ENCODE assay signal across 14 cellular contexts in the genomic region with DNA sequence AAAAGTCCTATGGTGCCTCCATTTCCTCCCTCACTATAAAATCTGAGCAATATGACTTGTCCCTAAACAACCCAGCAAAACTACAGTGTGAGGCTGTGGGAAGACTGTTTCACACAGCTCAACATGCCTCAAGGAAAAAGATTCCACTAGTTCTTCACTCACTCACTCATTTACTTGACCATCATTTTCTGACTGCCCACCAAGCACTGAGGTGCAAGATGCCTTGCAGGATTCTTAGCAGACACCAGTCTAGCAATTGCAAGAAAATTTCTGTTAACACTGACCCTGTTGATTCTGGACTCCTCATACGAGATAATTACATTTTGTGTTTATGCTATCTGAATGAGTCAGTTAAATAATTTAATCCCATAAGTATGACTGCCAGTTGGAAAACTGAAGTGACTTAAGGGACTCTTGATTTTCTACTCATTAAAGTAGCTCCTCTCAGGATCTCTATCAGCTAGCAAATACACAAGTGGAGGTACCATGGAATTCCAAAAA. TPM values are rescaled to one million over a fixed set of nuclear protein-coding genes. Genes with fewer than 3 reads are reported as not detected.
DNase-seq lines count a peak whose midpoint lies in the region; ATAC-seq and TF ChIP-seq lines count a peak whose summit lies in the region.
"Had no signal": no experiment of that assay in that cellular context is flagged by ENCODE, and none has a peak within 500 bp of the region (broad histone marks: within the 10 kb centered on the region; RNA-seq: fewer than 3 reads in every experiment).

No MANE protein-coding gene starts in this region.

- H3K14ac ChIP-seq in mesenchymal stem cell (ENCODE audit: low read length in 2 of 2), result no peak overlapping the region

- no peak overlapping the region for H4K8ac ChIP-seq in mesenchymal stem cell (ENCODE audit: low read length)

- peak overlapping the region; percentile 44 for H3K27ac ChIP-seq in 22Rv1
- H3K27ac ChIP-seq in brain microvascular endothelial cell, result no peak overlapping the region
- no peak overlapping the region for H3K27ac ChIP-seq in mesenchymal stem cell (ENCODE audit: low read length, poor library complexity, severe bottlenecking)
- H3K27ac ChIP-seq: BLaER1 had no signal

- no peak overlapping the region for H2AFZ ChIP-seq in mesenchymal stem cell (ENCODE audit: low read depth, low read length)

- peak; percentile 56 for DNase-seq in ELR (ENCODE audit: low read depth)
- peak; percentile 30 for DNase-seq in brain microvascular endothelial cell
- DNase-seq in mesenchymal stem cell, result peak; percentile 67
- DNase-seq in DMS114 treated with DMSO at 0.1 percent for 48 hours (lab: John Stamatoyannopoulos, UW; ENCODE audit: unreplicated experiment), result no peak
- DNase-seq in superior temporal gyrus (ENCODE audit: extremely low spot score), result no peak
- DNase-seq: activated CD8-positive, alpha-beta memory T cell treated with anti-CD3 and anti-CD28 coated beads for 24 hours; activated naive CD4-positive, alpha-beta T cell treated with anti-CD3 and anti-CD28 coated beads for 36 hours; GDM1; NCI-H446 treated with DMSO at 0.1 percent for 48 hours; T-helper 9 cell had no signal

- no peak overlapping the region for H2AK5ac ChIP-seq in mesenchymal stem cell (ENCODE audit: low read length, severe bottlenecking)

- no peaks in the 10 kb centered on the region for H3K36me3 ChIP-seq in brain microvascular endothelial cell (replicated peaks)
- H3K36me3 ChIP-seq in mesenchymal stem cell (ENCODE audit: control insufficient read depth in 1 of 2, insufficient read depth in 2 of 2, low read depth in 1 of 2, low read length in 2 of 2), result peaks cover 0 to 3% of the 10 kb centered on the region in 2 experiments

- peak overlapping the region in 1 of 2 experiments; percentile 73 for H2BK12ac ChIP-seq in mesenchymal stem cell (ENCODE audit: low read length in 2 of 2)

- no peaks in the 10 kb centered on the region for H3K4me1 ChIP-seq in mesenchymal stem cell (ENCODE audit: control insufficient read depth, insufficient read depth, low read depth, low read length)

- H2BK5ac ChIP-seq in mesenchymal stem cell (ENCODE audit: low read depth, low read length, poor library complexity, severe bottlenecking), result no peak overlapping the region

- in situ Hi-C loops in brain microvascular endothelial cell (cut with HindIII; ENCODE audit: low pct_ligation_motif_present, low sequenced_read_pairs), result no loop called here

- ATAC-seq in HG02571 (IDR thresholded peaks at IDR 0.05; ENCODE audit: unreplicated experiment) (no peak), HG02840 (IDR thresholded peaks at IDR 0.05; ENCODE audit: low FRiP score, unreplicated experiment) (no peak)

- no peaks in the 10 kb centered on the region for H3K79me1 ChIP-seq in mesenchymal stem cell (replicated peaks; ENCODE audit: low read length, poor library complexity, severe bottlenecking)

- no peaks in the 10 kb centered on the region for H3K9me3 ChIP-seq in mesenchymal stem cell (ENCODE audit: control insufficient read depth, low read length)
- H3K9me3 ChIP-seq: BLaER1 had no signal

- H2BK120ac ChIP-seq in mesenchymal stem cell (ENCODE audit: low read depth, low read length), result no peak overlapping the region

- H2BK15ac ChIP-seq in mesenchymal stem cell (ENCODE audit: low read depth, poor library complexity, severe bottlenecking), result no peak overlapping the region

- peak overlapping the region in 1 of 2 experiments; percentile 69 for H3K18ac ChIP-seq in mesenchymal stem cell (ENCODE audit: low read depth in 1 of 2, low read length in 2 of 2)

- H3K4ac ChIP-seq in mesenchymal stem cell (ENCODE audit: low read depth in 1 of 2, low read length in 2 of 2), result peak overlapping the region in 1 of 2 experiments; percentile 11

- H3K23ac ChIP-seq in mesenchymal stem cell (ENCODE audit: low read length in 2 of 2), result no peak overlapping the region

- H3K27me3 ChIP-seq in brain microvascular endothelial cell (replicated peaks) (no peaks in the 10 kb centered on the region), mesenchymal stem cell (ENCODE audit: control insufficient read depth in 1 of 2, insufficient read depth in 1 of 2, low read length in 2 of 2) (no peaks in the 10 kb centered on the region)
- H3K27me3 ChIP-seq: BLaER1 had no signal

- H3K4me2 ChIP-seq in mesenchymal stem cell (ENCODE audit: low read length, poor library complexity, severe bottlenecking), result no peak overlapping the region
- H3K4me2 ChIP-seq: BLaER1 had no signal

- peak overlapping the region; percentile 33 for H3K9ac ChIP-seq in mesenchymal stem cell (ENCODE audit: low read length)
- H3K9ac ChIP-seq: BLaER1 had no signal

- no CpG with 5 or more reads among the region's 1 CpG for WGBS in mesenchymal stem cell

- TF ChIP-seq CTCF in 22Rv1 (IDR thresholded peaks at IDR 0.05) (no peak), brain microvascular endothelial cell (IDR thresholded peaks at IDR 0.05; ENCODE audit: low read depth, low read length, missing control alignments) (no peak)

- H3K4me3 ChIP-seq in brain microvascular endothelial cell (ENCODE audit: low read depth, low read length) (no peak overlapping the region), mesenchymal stem cell (ENCODE audit: insufficient read depth in 1 of 2, low read depth in 1 of 2, low read length in 2 of 2) (peak overlapping the region in 1 of 2 experiments; percentile 17)
- H3K4me3 ChIP-seq: BLaER1 had no signal

- H4K91ac ChIP-seq in mesenchymal stem cell (ENCODE audit: low read length), result no peak overlapping the region

RNA-seq across cellular contexts. Expression of a gene that starts 51.9 kb away (rescaled TPM):
- polyA plus RNA-seq in mesenchymal stem cell (2013, experiment 1 of 2), result 232 TPM
- polyA plus RNA-seq in mesenchymal stem cell (2013, experiment 2 of 2), result 289 TPM

Comparison
In these comparisons a context has a peak if more than half of its experiments do, and no peak if none do; other contexts are left out.
1. DNase-seq: peak in ELR (single experiment), brain microvascular endothelial cell (single experiment) and mesenchymal stem cell (single experiment); none in DMS114 treated with DMSO at 0.1 percent for 48 hours (single experiment) and superior temporal gyrus (single experiment).